Comparison of ENCODE assay signal across 20 cellular contexts in genomic region chr6:27759930-27760329, GRCh38.
DNase-seq lines count a peak whose midpoint lies in the region; ATAC-seq, FAIRE-seq and TF ChIP-seq lines count a peak whose summit lies in the region.
"Had no signal": no experiment of that assay in that cellular context is flagged by ENCODE, and none has a peak within 500 bp of the region (broad histone marks: within the 10 kb centered on the region; RNA-seq: fewer than 3 reads in every experiment).

No MANE protein-coding gene starts in this region.

- WGBS in GM12878 (ENCODE audit: insufficient coverage, insufficient replicate concordance, low lambda C conversion rate, missing lambda C conversion rate): 26% methylated on average over 1 of the region's 1 CpG

- H3K79me2 ChIP-seq in GM12878 (ENCODE audit: control insufficient read depth, insufficient read depth, low read length): peaks cover 6% of the 10 kb centered on the region

- H3K27ac ChIP-seq in GM12878 (ENCODE audit: control insufficient read depth, insufficient read depth) (peak overlapping the region; percentile 66), ascending aorta (no peak overlapping the region)
- H3K27ac ChIP-seq: BLaER1, HL-60, Peyer's patch, SK-N-MC had no signal

- TF ChIP-seq EP300 in GM12878 (IDR thresholded peaks at IDR 0.05; ENCODE audit: borderline replicate concordance in 1 of 2, control insufficient read depth in 1 of 2, low read depth in 2 of 2, low read length in 2 of 2): no peak

- H3K4me2 ChIP-seq in GM12878 (ENCODE audit: control insufficient read depth, insufficient read depth): peak overlapping the region; percentile 54

- no peaks in the 10 kb centered on the region for H3K9me3 ChIP-seq in GM12878 (replicated peaks; ENCODE audit: control insufficient read depth, insufficient read depth, low read length)
- H3K9me3 ChIP-seq in ascending aorta: no peaks in the 10 kb centered on the region
- H3K9me3 ChIP-seq: BLaER1, Peyer's patch had no signal

- peaks cover 26% of the 10 kb centered on the region for H3K4me1 ChIP-seq in GM12878 (ENCODE audit: control insufficient read depth, insufficient read depth, low read length)
- no peaks in the 10 kb centered on the region for H3K4me1 ChIP-seq in ascending aorta
- H3K4me1 ChIP-seq: Peyer's patch had no signal

- peak overlapping the region in 1 of 2 donors; percentile 92 for H3K4me3 Mint-ChIP-seq in activated T-cell treated with anti-CD3 and anti-CD28 coated beads, Interleukin-2, amount 50 U/mL, for 72 hours

- BruUV-seq in GM12878 (replicated peaks; lab: Mats Ljungman, UMichigan): no TSS peak

- in situ Hi-C loops in GM12878 (cut with MboI): loop anchor here (25.0 kb wide), 1 partner anchor 248 kb away; no protein-coding TSS in a partner anchor

- POLR2A ChIA-PET in GM12878 (lab: Charles Lee): interaction anchor here (0.7 to 2.5 kb wide), 5 partner anchors 13 to 66 kb away, joined by 3 to 12 read pairs (median 5); no protein-coding TSS in a partner anchor

- intact Hi-C loops in GM12878 (cut with micrococcal nuclease; ENCODE audit: unreplicated experiment) (no loop called here), ascending aorta (cut with DNase I) (loop anchor here (10.0 kb wide), 1 partner anchor 1165 kb away; the partner anchor contains the start of gene ABT1)

- TF ChIP-seq POLR2A in GM12878 (IDR thresholded peaks at IDR 0.05; ENCODE audit: low read depth, low read length): no peak

- peak overlapping the region; percentile 52 for H3K9ac ChIP-seq in GM12878 (ENCODE audit: control insufficient read depth, insufficient read depth, low read length)
- H3K9ac ChIP-seq: BLaER1 had no signal

- H3K27me3 Mint-ChIP-seq in activated T-cell treated with anti-CD3 and anti-CD28 coated beads, Interleukin-2, amount 50 U/mL, for 72 hours (ENCODE audit: low read depth): no peaks in the 10 kb centered on the region

- TF ChIP-seq CTCF in GM12878 (IDR thresholded peaks at IDR 0.05 in 2 of 3, conservative IDR thresholded peaks at IDR 0.05 in 1 of 3; ENCODE audit: control insufficient read depth in 2 of 3, extremely low read depth in 1 of 3, insufficient read depth in 1 of 3, low read depth in 3 of 3, low read length in 3 of 3): no peak
- TF ChIP-seq CTCF in ascending aorta (IDR thresholded peaks at IDR 0.05): no peak

- peak; percentile 35 for FAIRE-seq in GM12878 (lab: Jason Lieb, UNC)
- FAIRE-seq: A204.1 had no signal

- H3K4me1 Mint-ChIP-seq in activated T-cell treated with anti-CD3 and anti-CD28 coated beads, Interleukin-2, amount 50 U/mL, for 72 hours (ENCODE audit: low read depth): peaks cover 27% of the 10 kb centered on the region

- H3K4me3 ChIP-seq in GM12878 (no peak overlapping the region), ascending aorta (no peak overlapping the region)
- H3K4me3 ChIP-seq: BLaER1, Peyer's patch, SK-N-MC had no signal

- no peak for ATAC-seq in activated T-cell treated with anti-CD3 and anti-CD28 coated beads, Interleukin-2, amount 50 U/mL, for 72 hours (replicated peaks in 1 of 2)
- ATAC-seq in GM12878: peak; percentile 53
- ATAC-seq in HG02798 (IDR thresholded peaks at IDR 0.05; ENCODE audit: poor library complexity, unreplicated experiment): no peak

- H3K27me3 ChIP-seq in GM12878 (replicated peaks in 1 of 2; ENCODE audit: control insufficient read depth in 2 of 2, insufficient read depth in 2 of 2, low read length in 1 of 2) (no peaks in the 10 kb centered on the region), ascending aorta (peaks cover 5% of the 10 kb centered on the region)
- H3K27me3 ChIP-seq: BLaER1, Peyer's patch had no signal

- RAD21 ChIA-PET in GM12878 (lab: Charles Lee; ENCODE audit: unreplicated experiment): interaction anchor here (0.6 to 5.5 kb wide), 6 partner anchors 8 to 105 kb away, joined by 3 to 43 read pairs (median 10); no protein-coding TSS in a partner anchor

- DNase-seq in activated T-cell treated with anti-CD3 and anti-CD28 coated beads, Interleukin-2, amount 50 U/mL, for 72 hours: no peak
- DNase-seq in activated T-cell treated with anti-CD3 and anti-CD28 coated beads, Interleukin-2, amount 50 U/mL, for 1 hour: no peak
- DNase-seq in MV-4-11 (lab: John Stamatoyannopoulos, UW): peak; percentile 16
- no peak for DNase-seq in GM12878 (ENCODE audit: low read depth, low spot score)
- no peak for DNase-seq in hypothalamus (lab: John Stamatoyannopoulos, UW)
- DNase-seq in COLO829 (ENCODE audit: low spot score): no peak
- DNase-seq in ascending aorta (ENCODE audit: low spot score in 2 of 2): no peak
- DNase-seq: GDM1, H7, NCI-H1436 treated with DMSO at 0.1 percent for 48 hours, NCI-H2029 treated with DMSO at 0.1 percent for 48 hours, NCI-H510A, NCI-H774, Peyer's patch, Right ventricle myocardium superior had no signal

- peak overlapping the region; percentile 61 for H2AFZ ChIP-seq in GM12878 (ENCODE audit: control insufficient read depth, low read depth, low read length)

- H3K27ac Mint-ChIP-seq in activated T-cell treated with anti-CD3 and anti-CD28 coated beads, Interleukin-2, amount 50 U/mL, for 72 hours: peak overlapping the region; percentile 78

- no peaks in the 10 kb centered on the region for H3K36me3 Mint-ChIP-seq in activated T-cell treated with anti-CD3 and anti-CD28 coated beads, Interleukin-2, amount 50 U/mL, for 72 hours (ENCODE audit: insufficient read depth in 2 of 2)

- no peak for TF ChIP-seq RAD21 in GM12878 (IDR thresholded peaks at IDR 0.05; ENCODE audit: insufficient read depth, low read depth, low read length)

- H3K9me3 Mint-ChIP-seq in activated T-cell treated with anti-CD3 and anti-CD28 coated beads, Interleukin-2, amount 50 U/mL, for 72 hours: no peaks in the 10 kb centered on the region

- CTCF ChIA-PET in GM12878 (lab: Yijun Ruan, JAX): interaction anchor here (0.8 to 13.3 kb wide), 6 partner anchors 12 to 583 kb away, joined by 3 to 193 read pairs (median 4); no protein-coding TSS in a partner anchor

- H3K36me3 ChIP-seq in GM12878 (ENCODE audit: control insufficient read depth in 2 of 2, insufficient read depth in 2 of 2, low read length in 1 of 2) (no peaks in the 10 kb centered on the region), ascending aorta (no peaks in the 10 kb centered on the region)
- H3K36me3 ChIP-seq: Peyer's patch had no signal

- no peaks in the 10 kb centered on the region for H4K20me1 ChIP-seq in GM12878 (ENCODE audit: control insufficient read depth, insufficient read depth)
- H4K20me1 ChIP-seq: BLaER1 had no signal

- SMC1A ChIA-PET in GM12878 (lab: Charles Lee; ENCODE audit: uncharacterized antibody, unreplicated experiment): interaction anchor here (1.0 to 6.0 kb wide), 8 partner anchors 12 to 1567 kb away, joined by 3 to 93 read pairs (median 4); a partner anchor contains a TSS

TF ChIP-seq in GM12878, 131 proteins besides CTCF, POLR2A, EP300 and RAD21:
- TF ChIP-seq CEBPB (IDR thresholded peaks at IDR 0.05; ENCODE audit: borderline replicate concordance in 1 of 2, low read depth in 2 of 2, low read length in 2 of 2): no peak
- peak; percentile 39; the same call in 1 of the 2 replicates for TF ChIP-seq PKNOX1 (IDR thresholded peaks at IDR 0.05)
- TF ChIP-seq IKZF2 (IDR thresholded peaks at IDR 0.05): peak in 1 of 2 experiments; percentile 23; a peak in 1 of 4 replicates
- 0 out of 2 replicates have a peak, but pooled peaks have one; percentile 38 for TF ChIP-seq ZNF687 (IDR thresholded peaks at IDR 0.05)
- TF ChIP-seq MEF2B (IDR thresholded peaks at IDR 0.05; ENCODE audit: partially characterized antibody, poor library complexity, severe bottlenecking): peak; percentile 62
- no peak for TF ChIP-seq MEF2A (IDR thresholded peaks at IDR 0.05; ENCODE audit: insufficient read depth, low read depth, low read length)
- TF ChIP-seq JUNB (IDR thresholded peaks at IDR 0.05): peak; percentile 72
- no peak for TF ChIP-seq EZH2 (IDR thresholded peaks at IDR 0.05; ENCODE audit: borderline replicate concordance, control insufficient read depth, low read depth, low read length)
